Comparison of ENCODE assay signal across 9 cellular contexts in the genomic region with DNA sequence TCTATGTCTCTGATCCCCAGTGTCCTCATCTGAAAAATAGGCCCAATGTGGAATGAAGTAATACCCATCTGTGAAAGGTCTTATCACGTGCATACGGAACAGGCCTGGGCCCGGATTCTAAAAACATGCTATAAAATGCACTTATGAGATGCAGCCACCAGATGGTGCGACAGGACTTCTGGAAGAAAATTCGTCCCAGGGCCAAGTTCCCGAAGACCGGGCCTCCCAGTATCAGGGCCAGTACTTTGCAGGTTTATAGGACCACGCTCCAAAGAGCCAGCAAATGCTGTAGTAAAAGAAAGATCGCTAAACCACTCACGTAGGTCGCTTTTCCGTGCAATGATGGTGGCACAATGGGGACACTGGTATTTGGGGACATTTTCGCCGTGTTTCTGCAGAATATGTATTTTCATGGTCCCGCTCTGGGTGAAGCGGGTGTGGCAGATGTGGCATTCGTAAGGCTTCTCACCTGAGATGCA. TPM values are rescaled to one million over a fixed set of nuclear protein-coding genes. Genes with fewer than 3 reads are reported as not detected.
DNase-seq lines count a peak whose midpoint lies in the region; ATAC-seq and TF ChIP-seq lines count a peak whose summit lies in the region.
"Had no signal": no experiment of that assay in that cellular context is flagged by ENCODE, and none has a peak within 500 bp of the region (broad histone marks: within the 10 kb centered on the region; RNA-seq: fewer than 3 reads in every experiment).

No MANE protein-coding gene starts in this region.

- POLR2A ChIA-PET in activated CD4-positive, alpha-beta memory T cell treated with anti-CD3 and anti-CD28 coated beads, Interleukin-2, amount 10 ng/mL, durations not matched to agents 7 days and 5 days (lab: Charles Lee) = no interaction called here

- H3K4me1 Mint-ChIP-seq in activated CD4-positive, alpha-beta memory T cell treated with anti-CD3 and anti-CD28 coated beads, Interleukin-2, amount 10 ng/mL, durations not matched to agents 7 days and 5 days = no peaks in the 10 kb centered on the region
- peaks cover 11% of the 10 kb centered on the region for H3K4me1 Mint-ChIP-seq in osteocyte (ENCODE audit: unreplicated experiment)
- H3K4me1 Mint-ChIP-seq: stimulated activated naive CD8-positive, alpha-beta T cell treated with anti-CD3 and anti-CD28 coated beads, Interleukin-15, amount 100 ng/mL, for 72 hours had no signal

- no peaks in the 10 kb centered on the region for H3K9me3 Mint-ChIP-seq in activated CD4-positive, alpha-beta memory T cell treated with anti-CD3 and anti-CD28 coated beads, Interleukin-2, amount 10 ng/mL, durations not matched to agents 7 days and 5 days
- H3K9me3 Mint-ChIP-seq in osteocyte (ENCODE audit: unreplicated experiment) = no peaks in the 10 kb centered on the region
- H3K9me3 Mint-ChIP-seq: stimulated activated naive CD8-positive, alpha-beta T cell treated with anti-CD3 and anti-CD28 coated beads, Interleukin-15, amount 100 ng/mL, for 72 hours had no signal

- CTCF ChIA-PET in activated CD4-positive, alpha-beta memory T cell treated with anti-CD3 and anti-CD28 coated beads, Interleukin-2, amount 10 ng/mL, durations not matched to agents 7 days and 5 days (lab: Charles Lee) = interaction anchor here (1.3 kb wide), 1 partner anchor 16 kb away, joined by 3 read pairs; no protein-coding TSS in a partner anchor

- peak; percentile 92 for TF ChIP-seq CTCF in osteocyte (IDR thresholded peaks at IDR 0.05)

- no peak overlapping the region for H3K4me3 Mint-ChIP-seq in activated CD4-positive, alpha-beta memory T cell treated with anti-CD3 and anti-CD28 coated beads, Interleukin-2, amount 10 ng/mL, durations not matched to agents 7 days and 5 days
- no peak overlapping the region for H3K4me3 Mint-ChIP-seq in osteocyte (ENCODE audit: unreplicated experiment)
- H3K4me3 Mint-ChIP-seq: stimulated activated naive CD8-positive, alpha-beta T cell treated with anti-CD3 and anti-CD28 coated beads, Interleukin-15, amount 100 ng/mL, for 72 hours had no signal

- peaks cover 8% of the 10 kb centered on the region for H3K27me3 Mint-ChIP-seq in activated CD4-positive, alpha-beta memory T cell treated with anti-CD3 and anti-CD28 coated beads, Interleukin-2, amount 10 ng/mL, durations not matched to agents 7 days and 5 days
- no peaks in the 10 kb centered on the region for H3K27me3 Mint-ChIP-seq in osteocyte (ENCODE audit: unreplicated experiment)

- DNase-seq in activated T-cell treated with anti-CD3 and anti-CD28 coated beads for 24 hours (ENCODE audit: low read depth) (peak; percentile 12), activated T-cell treated with anti-CD3 and anti-CD28 coated beads for 4 hours (no peak), NCI-H1417 (lab: John Stamatoyannopoulos, UW) (peak in 2 of 3 experiments; percentile 45 to 68), germinal center (ENCODE audit: low spot score) (peak; percentile 33), osteocyte (ENCODE audit: extremely low spot score, unreplicated experiment) (no peak)
- DNase-seq in activated CD4-positive, alpha-beta memory T cell treated with anti-CD3 and anti-CD28 coated beads, Interleukin-2, amount 10 ng/mL, durations not matched to agents 7 days and 5 days = peak; percentile 28

- no peak overlapping the region for H3K27ac Mint-ChIP-seq in activated CD4-positive, alpha-beta memory T cell treated with anti-CD3 and anti-CD28 coated beads, Interleukin-2, amount 10 ng/mL, durations not matched to agents 7 days and 5 days
- no peak overlapping the region for H3K27ac Mint-ChIP-seq in osteocyte (ENCODE audit: unreplicated experiment)
- H3K27ac Mint-ChIP-seq: stimulated activated naive CD8-positive, alpha-beta T cell treated with anti-CD3 and anti-CD28 coated beads, Interleukin-15, amount 100 ng/mL, for 72 hours had no signal

- H3K36me3 Mint-ChIP-seq in activated CD4-positive, alpha-beta memory T cell treated with anti-CD3 and anti-CD28 coated beads, Interleukin-2, amount 10 ng/mL, durations not matched to agents 7 days and 5 days (ENCODE audit: low read depth) = no peaks in the 10 kb centered on the region
- H3K36me3 Mint-ChIP-seq in osteocyte (ENCODE audit: unreplicated experiment) = no peaks in the 10 kb centered on the region

- ATAC-seq in GM18861 (IDR thresholded peaks at IDR 0.05; ENCODE audit: unreplicated experiment) (no peak), HG03108 (IDR thresholded peaks at IDR 0.05; ENCODE audit: unreplicated experiment) (no peak)
- ATAC-seq: stimulated activated naive CD8-positive, alpha-beta T cell treated with anti-CD3 and anti-CD28 coated beads, Interleukin-15, amount 100 ng/mL, for 72 hours had no signal

RNA-seq across cellular contexts. Expression of a gene that starts 10.6 kb away (rescaled TPM):
- total RNA-seq in activated CD4-positive, alpha-beta memory T cell treated with anti-CD3 and anti-CD28 coated beads, Interleukin-2, amount 10 ng/mL, durations not matched to agents 7 days and 5 days = not detected
- not detected in 2 replicates for total RNA-seq in osteocyte

RNA-seq across cellular contexts. Expression of a gene that starts 46.6 kb away (rescaled TPM):
- not detected for total RNA-seq in activated CD4-positive, alpha-beta memory T cell treated with anti-CD3 and anti-CD28 coated beads, Interleukin-2, amount 10 ng/mL, durations not matched to agents 7 days and 5 days
- not detected in 2 replicates for total RNA-seq in osteocyte

Comparison
In these comparisons a context has a peak if more than half of its experiments do, and no peak if none do; other contexts are left out.
1. DNase-seq: peak in activated T-cell treated with anti-CD3 and anti-CD28 coated beads for 24 hours (single experiment), NCI-H1417 (2 of 3), activated CD4-positive, alpha-beta memory T cell treated with anti-CD3 and anti-CD28 coated beads, Interleukin-2, amount 10 ng/mL, durations not matched to agents 7 days and 5 days (single experiment) and germinal center (single experiment); none in activated T-cell treated with anti-CD3 and anti-CD28 coated beads for 4 hours (single experiment) and osteocyte (single experiment).